8 cellular contexts compared by ENCODE assay signal in genomic region chr11:61361237-61361636, GRCh38. TPM values are rescaled to one million over a fixed set of nuclear protein-coding genes. Genes with fewer than 3 reads are reported as not detected.
A peak's percentile ranks its signal among the peaks of the same experiment; 100 is the strongest.
DNase-seq lines count a peak whose midpoint lies in the region; ATAC-seq and TF ChIP-seq lines count a peak whose summit lies in the region.

No MANE protein-coding gene starts in this region.

- H3K27ac ChIP-seq in naive thymus-derived CD4-positive, alpha-beta T cell (ENCODE audit: low read depth, low read length) = peak overlapping the region; percentile 95

- peaks cover 0 to 6% (median 0%) of the 10 kb centered on the region in 5 donors for H3K36me3 Mint-ChIP-seq in naive thymus-derived CD4-positive, alpha-beta T cell

- CTCF ChIA-PET in naive thymus-derived CD4-positive, alpha-beta T cell (lab: Charles Lee) = interaction anchor here (0.6 to 4.6 kb wide), 5 partner anchors 24 to 1022 kb away, joined by 3 to 44 read pairs (median 8); partner anchors contain the start of genes DDB1, TKFC and TMEM216

- peaks cover 30 to 55% (median 40%) of the 10 kb centered on the region in 7 donors for H3K4me1 Mint-ChIP-seq in naive thymus-derived CD4-positive, alpha-beta T cell

- intact Hi-C loops in naive thymus-derived CD4-positive, alpha-beta T cell (cut with micrococcal nuclease) = loop anchor here (1.0 to 10.0 kb wide), 8 partner anchors 24 to 1744 kb away; partner anchors contain the start of genes CCDC86 (in 1 of the 2), OSBP (in 1 of the 2), SDHAF2 (in 1 of the 2) and TMEM109 (in 1 of the 2)

- H3K27me3 ChIP-seq in naive thymus-derived CD4-positive, alpha-beta T cell (ENCODE audit: control insufficient read depth in 2 of 2, insufficient read depth in 2 of 2, low read length in 2 of 2) = no peaks in the 10 kb centered on the region

- H3K4me3 ChIP-seq in AG09309 (ENCODE audit: control insufficient read depth, low read depth, low read length) (peak overlapping the region; percentile 80), choroid plexus epithelial cell (ENCODE audit: low read depth, low read length) (peak overlapping the region; percentile 72)
- H3K4me3 ChIP-seq in Jurkat, Clone E6-1 (ENCODE audit: low read length) = peak overlapping the region; percentile 84
- peak overlapping the region; percentile 97 for H3K4me3 ChIP-seq in naive thymus-derived CD4-positive, alpha-beta T cell (ENCODE audit: low read length)

- no peak for ATAC-seq in naive thymus-derived CD4-positive, alpha-beta T cell
- ATAC-seq in GM19351 (IDR thresholded peaks at IDR 0.05; ENCODE audit: unreplicated experiment) (no peak), HG03139 (IDR thresholded peaks at IDR 0.05; ENCODE audit: unreplicated experiment) (no peak)

- peak overlapping the region; percentile 97 to 100 (median 99) for H3K27ac Mint-ChIP-seq in naive thymus-derived CD4-positive, alpha-beta T cell

- H3K4me3 Mint-ChIP-seq in naive thymus-derived CD4-positive, alpha-beta T cell = peak overlapping the region; percentile 94 to 99 (median 98)

- peaks cover 14 to 19% of the 10 kb centered on the region in 2 donors for H3K4me1 ChIP-seq in naive thymus-derived CD4-positive, alpha-beta T cell (ENCODE audit: control insufficient read depth in 2 of 2, insufficient read depth in 2 of 2, low read length in 2 of 2)

- peaks cover 0 to 26% (median 7%) of the 10 kb centered on the region in 3 experiments for H3K36me3 ChIP-seq in naive thymus-derived CD4-positive, alpha-beta T cell (ENCODE audit: control insufficient read depth in 2 of 3, insufficient read depth in 3 of 3, low read length in 3 of 3)

- DNase-seq in AG09309 (ENCODE audit: low read depth) (no peak), choroid plexus epithelial cell (ENCODE audit: low read depth) (no peak), H4 (ENCODE audit: low spot score) (no peak)
- DNase-seq in Jurkat, Clone E6-1 (ENCODE audit: low read depth, low spot score) = no peak
- no peak for DNase-seq in naive thymus-derived CD4-positive, alpha-beta T cell
- no peak for DNase-seq in stimulated activated CD4-positive, alpha-beta T cell treated with anti-CD3 and anti-CD28 coated beads, Interleukin-4, amount 100 ng/mL, for 24 hours

- TF ChIP-seq CTCF in AG09309 (IDR thresholded peaks at IDR 0.05; ENCODE audit: control insufficient read depth, insufficient read depth, low read depth, low read length, missing control alignments) (no peak), choroid plexus epithelial cell (conservative IDR thresholded peaks at IDR 0.05; ENCODE audit: low read depth, low read length) (no peak)

- POLR2A ChIA-PET in naive thymus-derived CD4-positive, alpha-beta T cell (lab: Charles Lee) = interaction anchor here (0.6 to 4.9 kb wide), 14 partner anchors 11 to 718 kb away, joined by 3 to 82 read pairs (median 6); partner anchors contain the start of genes DDB1, FTH1, SDHAF2 and TKFC

- H3K9me3 Mint-ChIP-seq in naive thymus-derived CD4-positive, alpha-beta T cell = no peaks in the 10 kb centered on the region

- no peaks in the 10 kb centered on the region for H3K27me3 Mint-ChIP-seq in naive thymus-derived CD4-positive, alpha-beta T cell

- H3K9me3 ChIP-seq in naive thymus-derived CD4-positive, alpha-beta T cell (ENCODE audit: control insufficient read depth in 2 of 3, low read length in 3 of 3) = no peaks in the 10 kb centered on the region

RNA-seq across cellular contexts. Expression of gene CYB561A3, which starts 0.4 kb away (rescaled TPM):
- polyA plus RNA-seq in Jurkat, Clone E6-1 (2012; ENCODE audit: insufficient read depth, insufficient read length) = 46.8 TPM
- total RNA-seq in naive thymus-derived CD4-positive, alpha-beta T cell = 10 to 100 TPM; 37.9 to 47.6 (median 44.2) TPM
- 10 to 100 TPM; 62.7 to 73.8 TPM for polyA plus RNA-seq in naive thymus-derived CD4-positive, alpha-beta T cell
- 29.0 and 41.8 TPM in 2 replicates for total RNA-seq in H4 (2014; rRNA removed; shearing (Covaris generic))

RNA-seq across cellular contexts. Expression of gene TMEM138, which starts 0.9 kb away (rescaled TPM):
- polyA plus RNA-seq in Jurkat, Clone E6-1 (2012; ENCODE audit: insufficient read depth, insufficient read length) = 53.0 TPM
- 10 to 100 TPM; 54.6 to 65.1 (median 59.9) TPM for total RNA-seq in naive thymus-derived CD4-positive, alpha-beta T cell
- polyA plus RNA-seq in naive thymus-derived CD4-positive, alpha-beta T cell = 10 to 100 TPM; 42.9 to 49.3 TPM
- total RNA-seq in H4 (2014; rRNA removed; shearing (Covaris generic)) = 48.5 and 62.5 TPM in 2 replicates

RNA-seq across cellular contexts. Expression of gene TKFC, which starts 28.2 kb away (rescaled TPM):
- polyA plus RNA-seq in Jurkat, Clone E6-1 (2012; ENCODE audit: insufficient read depth, insufficient read length) = 88.6 TPM
- 10 to 100 TPM; 36.9 to 59.9 (median 43.3) TPM for total RNA-seq in naive thymus-derived CD4-positive, alpha-beta T cell
- polyA plus RNA-seq in naive thymus-derived CD4-positive, alpha-beta T cell = 10 to 100 TPM; 24.6 to 30.0 TPM
- total RNA-seq in H4 (2014; rRNA removed; shearing (Covaris generic)) = 15.1 and 17.0 TPM in 2 replicates

RNA-seq across cellular contexts. Expression of gene DDB1, which starts 28.3 kb away (rescaled TPM):
- polyA plus RNA-seq in Jurkat, Clone E6-1 (2012; ENCODE audit: insufficient read depth, insufficient read length) = 206 TPM
- 100 to 1,000 TPM; 153 to 213 (median 160) TPM for total RNA-seq in naive thymus-derived CD4-positive, alpha-beta T cell
- 100 to 1,000 TPM; 113 to 125 TPM for polyA plus RNA-seq in naive thymus-derived CD4-positive, alpha-beta T cell
- 119 and 145 TPM in 2 replicates for total RNA-seq in H4 (2014; rRNA removed; shearing (Covaris generic))

RNA-seq across cellular contexts. Expression of gene TMEM216, which starts 31.1 kb away (rescaled TPM):
- polyA plus RNA-seq in Jurkat, Clone E6-1 (2012; ENCODE audit: insufficient read depth, insufficient read length) = 3.1 TPM
- total RNA-seq in naive thymus-derived CD4-positive, alpha-beta T cell = 10 to 100 TPM in 2 of 5 experiments, 1 to 10 TPM in 3; 4.7 to 17.2 (median 9.2) TPM
- polyA plus RNA-seq in naive thymus-derived CD4-positive, alpha-beta T cell = 10 to 100 TPM; 34.7 to 35.8 TPM
- 0.08 TPM in 1 of 2 replicates, not detected in the other for total RNA-seq in H4 (2014; rRNA removed; shearing (Covaris generic))
